In the genomic region with DNA sequence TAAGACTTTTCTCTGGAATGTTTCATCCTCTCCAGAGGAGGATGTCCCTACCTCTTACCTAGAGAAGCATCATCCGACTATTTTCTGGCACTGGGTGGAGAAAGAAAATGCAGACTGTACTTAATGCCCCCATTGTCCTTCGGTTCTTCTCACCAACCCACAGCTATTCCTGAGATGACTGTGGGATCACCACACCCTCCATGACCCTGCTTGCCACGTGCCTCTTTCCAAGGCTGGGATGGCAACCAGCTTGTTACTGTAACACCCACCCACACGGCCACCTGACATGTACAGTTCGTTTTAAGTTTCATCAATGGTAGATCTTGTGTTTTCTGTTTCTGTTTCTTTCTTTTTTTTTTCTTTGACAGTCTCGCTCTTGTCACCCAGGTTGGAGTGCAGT, we compare ENCODE assay signal across 34 cellular contexts.
"Had no signal": no experiment of that assay in that cellular context is flagged by ENCODE, and none has a peak within 500 bp of the region (broad histone marks: within the 10 kb centered on the region; RNA-seq: fewer than 3 reads in every experiment).

No MANE protein-coding gene starts in this region.

- H3K27me3 ChIP-seq: brain microvascular endothelial cell, MG63, Peyer's patch had no signal

- H3K4me1 ChIP-seq: Peyer's patch had no signal

- DNase-seq: activated CD4-positive, alpha-beta memory T cell treated with anti-CD3 and anti-CD28 coated beads, Interleukin-2, amount 10 ng/mL, durations not matched to agents 7 days and 5 days; activated CD4-positive, alpha-beta T cell treated with anti-CD3 and anti-CD28 coated beads for 1 hour; activated CD4-positive, CD25-positive, alpha-beta regulatory T cell; activated CD8-positive, alpha-beta memory T cell treated with anti-CD3 and anti-CD28 coated beads for 24 hours; activated CD8-positive, alpha-beta memory T cell treated with anti-CD3 and anti-CD28 coated beads, Interleukin-2, amount 10 ng/mL, durations not matched to agents 7 days and 5 days; activated CD8-positive, alpha-beta memory T cell treated with anti-CD3 and anti-CD28 coated beads, Interleukin-2, amount 50 U/mL, for 48 hours; activated effector memory CD4-positive, alpha-beta T cell treated with anti-CD3 and anti-CD28 coated beads, Interleukin-2, amount 50 U/mL, for 16 hours; activated naive CD4-positive, alpha-beta T cell; activated naive CD4-positive, alpha-beta T cell treated with anti-CD3 and anti-CD28 coated beads, Interleukin-2, amount 50 U/mL, for 16 hours; activated naive CD8-positive, alpha-beta T cell treated with anti-CD3 and anti-CD28 coated beads for 36 hours; activated T-cell treated with anti-CD3 and anti-CD28 coated beads, Interleukin-2, amount 50 U/mL, for 72 hours; amniotic stem cell; aorta; brain microvascular endothelial cell; Kasumi-1; MG63; NCI-H1048; NCI-H1105 treated with DMSO at 0.1 percent for 48 hours; NCI-H1436; NCI-H1694; NCI-H1930; NCI-H2081 treated with DMSO at 0.1 percent for 48 hours; NCI-H226; NCI-H524 treated with DMSO at 0.1 percent for 48 hours; NK-92 treated with Interleukin-12 subunit alpha and Interleukin-12 subunit beta, amount 100 ng/mL, for 24 hours; PC-3; Peyer's patch; RPMI8226; SIG-M5; SW 1271; T1000; WERI-Rb-1 had no signal

- H3K4me3 ChIP-seq: coronary artery, MG63, Peyer's patch had no signal

- H3K27ac ChIP-seq: brain microvascular endothelial cell, coronary artery, Peyer's patch, WERI-Rb-1 had no signal

- H3K36me3 ChIP-seq: brain microvascular endothelial cell, MG63, Peyer's patch, WERI-Rb-1 had no signal

- H3K9me3 ChIP-seq: MG63, Peyer's patch had no signal

- ATAC-seq: activated CD8-positive, alpha-beta memory T cell treated with anti-CD3 and anti-CD28 coated beads, Interleukin-2, amount 10 ng/mL, durations not matched to agents 7 days and 5 days; activated T-cell treated with anti-CD3 and anti-CD28 coated beads, Interleukin-2, amount 50 U/mL, for 72 hours; activated T-helper 17 cell treated with anti-CD3 and anti-CD28 coated beads, Interleukin-2, amount 50 U/mL, for 72 hours; PC-3 had no signal
